16 cellular contexts compared by ENCODE assay signal in the genomic region with DNA sequence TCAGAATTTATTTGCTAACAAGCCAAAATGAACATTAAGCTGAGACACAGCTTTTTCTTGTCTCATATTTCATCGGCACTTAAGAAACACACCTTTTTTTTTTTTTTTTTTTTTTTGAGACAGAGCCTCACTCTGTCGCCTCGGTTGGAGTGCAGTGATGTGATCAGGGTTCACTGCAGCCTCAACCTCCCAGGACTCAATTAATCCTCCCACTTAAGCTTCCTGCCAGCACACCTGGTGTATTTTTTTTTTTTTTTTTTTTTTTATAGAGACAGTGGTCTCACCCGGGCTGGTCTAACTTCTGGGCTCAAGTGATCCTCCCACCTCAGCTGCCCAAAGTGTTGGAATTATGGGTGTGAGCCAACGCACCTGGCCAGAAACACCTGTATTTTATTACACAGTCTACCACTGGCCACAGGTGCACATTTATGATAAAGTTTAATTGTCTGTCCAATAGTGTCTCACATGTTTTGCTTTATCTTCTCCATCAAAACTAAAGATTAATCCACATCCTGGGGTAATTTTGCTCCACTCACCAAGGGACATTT.
DNase-seq lines count a peak whose midpoint lies in the region; ATAC-seq and TF ChIP-seq lines count a peak whose summit lies in the region.
"Had no signal": no experiment of that assay in that cellular context is flagged by ENCODE, and none has a peak within 500 bp of the region (broad histone marks: within the 10 kb centered on the region; RNA-seq: fewer than 3 reads in every experiment).

No MANE protein-coding gene starts in this region.

- H3K36me3 ChIP-seq in gastroesophageal sphincter: peaks cover 3 to 43% of the 10 kb centered on the region in 2 donors

- no peaks in the 10 kb centered on the region for H3K4me1 Mint-ChIP-seq in WTC11

- DNase-seq in NCI-H748 (lab: John Stamatoyannopoulos, UW; ENCODE audit: unreplicated experiment): peak; percentile 4
- no peak for DNase-seq in NCI-H748 treated with DMSO at 0.1 percent for 48 hours (lab: John Stamatoyannopoulos, UW)
- peak; percentile 10 for DNase-seq in NCI-H2029 (lab: John Stamatoyannopoulos, UW)
- no peak for DNase-seq in WTC11 (ENCODE audit: low spot score)
- no peak for DNase-seq in stimulated activated naive CD4-positive, alpha-beta T cell (lab: John Stamatoyannopoulos, UW)
- no peak for DNase-seq in UCSD-AML1 (lab: John Stamatoyannopoulos, UW; ENCODE audit: unreplicated experiment)
- DNase-seq: COR-L47, DMS153, HCEC 1CT, NCI-H187 treated with DMSO at 0.1 percent for 48 hours, NCI-H345, NCI-H82, SHP77 had no signal

- CTCF ChIA-PET in WTC11 (lab: Charles Lee): no interaction called here

- H3K36me3 Mint-ChIP-seq in WTC11: peaks cover 20% of the 10 kb centered on the region

- peaks cover 0 to 5% (median 0%) of the 10 kb centered on the region in 3 donors for H3K4me1 ChIP-seq in gastroesophageal sphincter

- TF ChIP-seq POLR2A in gastroesophageal sphincter (IDR thresholded peaks at IDR 0.05): no peak
- no peak for TF ChIP-seq POLR2A in GM18505 (IDR thresholded peaks at IDR 0.05; ENCODE audit: borderline replicate concordance, extremely low read depth, insufficient read depth, insufficient read length)

- TF ChIP-seq EP300 in gastroesophageal sphincter (IDR thresholded peaks at IDR 0.05): no peak

- no peaks in the 10 kb centered on the region for H3K9me3 Mint-ChIP-seq in WTC11

- POLR2A ChIA-PET in WTC11 (lab: Charles Lee): interaction anchor here (0.6 kb wide), 1 partner anchor 12 kb away, joined by 4 read pairs; no protein-coding TSS in a partner anchor

- no peak for ATAC-seq in WTC11
- ATAC-seq in gastroesophageal sphincter: no peak
- no peak for ATAC-seq in GM18505 (IDR thresholded peaks at IDR 0.05; ENCODE audit: unreplicated experiment)

- no peaks in the 10 kb centered on the region for H3K27me3 ChIP-seq in gastroesophageal sphincter
- H3K27me3 ChIP-seq: BLaER1 treated with 17β-estradiol and CSF1 and Interleukin-3, amounts not matched to agents 10 nM and 100 nM had no signal

- no peak for TF ChIP-seq CTCF in WTC11 (IDR thresholded peaks at IDR 0.05)
- TF ChIP-seq CTCF in gastroesophageal sphincter (IDR thresholded peaks at IDR 0.05): no peak

- no peak overlapping the region for H3K27ac ChIP-seq in gastroesophageal sphincter
- H3K27ac ChIP-seq: BLaER1 treated with 17β-estradiol and CSF1 and Interleukin-3, amounts not matched to agents 10 nM and 100 nM had no signal

- H3K4me3 Mint-ChIP-seq in WTC11: no peak overlapping the region

- 44 to 58% methylated on average over 3 of the region's 5 CpGs for WGBS in gastroesophageal sphincter (ENCODE audit: low coverage in 1 of 2), 2 donors

- 0 out of 2 replicates have a peak overlapping the region, but pooled peaks have one; percentile 22 for H3K27ac Mint-ChIP-seq in WTC11

- H3K27me3 Mint-ChIP-seq in WTC11 (ENCODE audit: low read depth): no peaks in the 10 kb centered on the region

- H3K9me3 ChIP-seq in gastroesophageal sphincter: no peaks in the 10 kb centered on the region
- H3K9me3 ChIP-seq: BLaER1 treated with 17β-estradiol and CSF1 and Interleukin-3, amounts not matched to agents 10 nM and 100 nM had no signal

- H3K4me3 ChIP-seq in gastroesophageal sphincter: no peak overlapping the region
- H3K4me3 ChIP-seq: BLaER1 treated with 17β-estradiol and CSF1 and Interleukin-3, amounts not matched to agents 10 nM and 100 nM had no signal

TF ChIP-seq in WTC11, 78 proteins besides CTCF, POLR2A, EP300 and RAD21:
- no peak for TF ChIP-seq ELF4 (CRISPR knock-in tag; IDR thresholded peaks at IDR 0.05; ENCODE audit: low read depth)
- TF ChIP-seq ZNF423 (CRISPR knock-in tag; IDR thresholded peaks at IDR 0.05): no peak
- no peak for TF ChIP-seq NFE2L1 (CRISPR knock-in tag; IDR thresholded peaks at IDR 0.05)
- TF ChIP-seq OVOL2 (CRISPR knock-in tag; IDR thresholded peaks at IDR 0.05; ENCODE audit: borderline replicate concordance): no peak
- TF ChIP-seq, protein P1, sequence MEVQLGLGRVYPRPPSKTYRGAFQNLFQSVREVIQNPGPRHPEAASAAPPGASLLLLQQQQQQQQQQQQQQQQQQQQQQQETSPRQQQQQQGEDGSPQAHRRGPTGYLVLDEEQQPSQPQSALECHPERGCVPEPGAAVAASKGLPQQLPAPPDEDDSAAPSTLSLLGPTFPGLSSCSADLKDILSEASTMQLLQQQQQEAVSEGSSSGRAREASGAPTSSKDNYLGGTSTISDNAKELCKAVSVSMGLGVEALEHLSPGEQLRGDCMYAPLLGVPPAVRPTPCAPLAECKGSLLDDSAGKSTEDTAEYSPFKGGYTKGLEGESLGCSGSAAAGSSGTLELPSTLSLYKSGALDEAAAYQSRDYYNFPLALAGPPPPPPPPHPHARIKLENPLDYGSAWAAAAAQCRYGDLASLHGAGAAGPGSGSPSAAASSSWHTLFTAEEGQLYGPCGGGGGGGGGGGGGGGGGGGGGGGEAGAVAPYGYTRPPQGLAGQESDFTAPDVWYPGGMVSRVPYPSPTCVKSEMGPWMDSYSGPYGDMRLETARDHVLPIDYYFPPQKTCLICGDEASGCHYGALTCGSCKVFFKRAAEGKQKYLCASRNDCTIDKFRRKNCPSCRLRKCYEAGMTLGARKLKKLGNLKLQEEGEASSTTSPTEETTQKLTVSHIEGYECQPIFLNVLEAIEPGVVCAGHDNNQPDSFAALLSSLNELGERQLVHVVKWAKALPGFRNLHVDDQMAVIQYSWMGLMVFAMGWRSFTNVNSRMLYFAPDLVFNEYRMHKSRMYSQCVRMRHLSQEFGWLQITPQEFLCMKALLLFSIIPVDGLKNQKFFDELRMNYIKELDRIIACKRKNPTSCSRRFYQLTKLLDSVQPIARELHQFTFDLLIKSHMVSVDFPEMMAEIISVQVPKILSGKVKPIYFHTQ (CRISPR knock-in tag; IDR thresholded peaks at IDR 0.05): no peak
- no peak for TF ChIP-seq FOXP1 (CRISPR knock-in tag; IDR thresholded peaks at IDR 0.05; ENCODE audit: borderline replicate concordance)
- TF ChIP-seq, protein P2, sequence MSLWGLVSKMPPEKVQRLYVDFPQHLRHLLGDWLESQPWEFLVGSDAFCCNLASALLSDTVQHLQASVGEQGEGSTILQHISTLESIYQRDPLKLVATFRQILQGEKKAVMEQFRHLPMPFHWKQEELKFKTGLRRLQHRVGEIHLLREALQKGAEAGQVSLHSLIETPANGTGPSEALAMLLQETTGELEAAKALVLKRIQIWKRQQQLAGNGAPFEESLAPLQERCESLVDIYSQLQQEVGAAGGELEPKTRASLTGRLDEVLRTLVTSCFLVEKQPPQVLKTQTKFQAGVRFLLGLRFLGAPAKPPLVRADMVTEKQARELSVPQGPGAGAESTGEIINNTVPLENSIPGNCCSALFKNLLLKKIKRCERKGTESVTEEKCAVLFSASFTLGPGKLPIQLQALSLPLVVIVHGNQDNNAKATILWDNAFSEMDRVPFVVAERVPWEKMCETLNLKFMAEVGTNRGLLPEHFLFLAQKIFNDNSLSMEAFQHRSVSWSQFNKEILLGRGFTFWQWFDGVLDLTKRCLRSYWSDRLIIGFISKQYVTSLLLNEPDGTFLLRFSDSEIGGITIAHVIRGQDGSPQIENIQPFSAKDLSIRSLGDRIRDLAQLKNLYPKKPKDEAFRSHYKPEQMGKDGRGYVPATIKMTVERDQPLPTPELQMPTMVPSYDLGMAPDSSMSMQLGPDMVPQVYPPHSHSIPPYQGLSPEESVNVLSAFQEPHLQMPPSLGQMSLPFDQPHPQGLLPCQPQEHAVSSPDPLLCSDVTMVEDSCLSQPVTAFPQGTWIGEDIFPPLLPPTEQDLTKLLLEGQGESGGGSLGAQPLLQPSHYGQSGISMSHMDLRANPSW (CRISPR knock-in tag; conservative IDR thresholded peaks at IDR 0.05; ENCODE audit: low read depth): no peak
- TF ChIP-seq, protein P3, sequence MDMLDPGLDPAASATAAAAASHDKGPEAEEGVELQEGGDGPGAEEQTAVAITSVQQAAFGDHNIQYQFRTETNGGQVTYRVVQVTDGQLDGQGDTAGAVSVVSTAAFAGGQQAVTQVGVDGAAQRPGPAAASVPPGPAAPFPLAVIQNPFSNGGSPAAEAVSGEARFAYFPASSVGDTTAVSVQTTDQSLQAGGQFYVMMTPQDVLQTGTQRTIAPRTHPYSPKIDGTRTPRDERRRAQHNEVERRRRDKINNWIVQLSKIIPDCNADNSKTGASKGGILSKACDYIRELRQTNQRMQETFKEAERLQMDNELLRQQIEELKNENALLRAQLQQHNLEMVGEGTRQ (CRISPR knock-in tag; IDR thresholded peaks at IDR 0.05): no peak
- no peak for TF ChIP-seq RORB (CRISPR knock-in tag; IDR thresholded peaks at IDR 0.05)
- TF ChIP-seq SP1 (CRISPR knock-in tag; conservative IDR thresholded peaks at IDR 0.05): no peak
- TF ChIP-seq SMAD4 (CRISPR knock-in tag; IDR thresholded peaks at IDR 0.05): no peak

Comparison
In these comparisons a context has a peak if more than half of its experiments do, and no peak if none do; other contexts are left out.
1. DNase-seq: peak in NCI-H748 (single experiment) and NCI-H2029 (single experiment); none in NCI-H748 treated with DMSO at 0.1 percent for 48 hours (single experiment), WTC11 (single experiment), stimulated activated naive CD4-positive, alpha-beta T cell (0 of 6) and UCSD-AML1 (single experiment).